Comparison of ENCODE assay signal across 16 cellular contexts in genomic region chr7:99311702-99312101, GRCh38. TPM values are rescaled to one million over a fixed set of nuclear protein-coding genes. Genes with fewer than 3 reads are reported as not detected.
DNase-seq lines count a peak whose midpoint lies in the region; ATAC-seq and TF ChIP-seq lines count a peak whose summit lies in the region.
"Had no signal": no experiment of that assay in that cellular context is flagged by ENCODE, and none has a peak within 500 bp of the region (broad histone marks: within the 10 kb centered on the region; RNA-seq: fewer than 3 reads in every experiment).

No MANE protein-coding gene starts in this region.

- ATAC-seq in GM18517 (IDR thresholded peaks at IDR 0.05; ENCODE audit: unreplicated experiment) (no peak), GM19324 (IDR thresholded peaks at IDR 0.05; ENCODE audit: low FRiP score, unreplicated experiment) (no peak)

- intact Hi-C loops in posterior vena cava (cut with DNase I) = loop anchor here (2.0 to 10.0 kb wide), 3 partner anchors 167 to 274 kb away; partner anchors contain the start of gene SMURF1 (in 1 of the 2)

- H3K4me3 ChIP-seq in epithelial cell of proximal tubule (ENCODE audit: low read depth, low read length) = no peak overlapping the region
- H3K4me3 ChIP-seq: K562 had no signal

- DNase-seq in NOMO-1 treated with DMSO at 0.1 percent for 48 hours (lab: John Stamatoyannopoulos, UW; ENCODE audit: unreplicated experiment) (peak; percentile 13), NOMO-1 treated with dmso at 0.1 percent for 144 hours (lab: John Stamatoyannopoulos, UW; ENCODE audit: unreplicated experiment) (no peak), RPMI7951 (ENCODE audit: low read depth) (peak; percentile 44), epithelial cell of proximal tubule (ENCODE audit: low read depth) (no peak), posterior vena cava (ENCODE audit: low spot score) (peak; percentile 5)
- DNase-seq in stimulated activated CD4-positive, alpha-beta T cell treated with anti-CD3 and anti-CD28 coated beads, Interleukin-12 subunit alpha, Interleukin-12 subunit beta, amount 100 ng/mL, for 4 hours = no peak
- DNase-seq: 8988T, COR-L47, DMS153, NCI-H1048, NCI-H1694, NCI-H69, SIG-M5 had no signal

- TF ChIP-seq CTCF in epithelial cell of proximal tubule (conservative IDR thresholded peaks at IDR 0.05; ENCODE audit: low read depth, low read length) = peak; percentile 36

RNA-seq across cellular contexts. Expression of gene ARPC1A, which starts 14.0 kb away (rescaled TPM):
- total RNA-seq in RPMI7951 (2014; rRNA removed; shearing (Covaris generic)) = 251 and 266 TPM in 2 replicates
- total RNA-seq in epithelial cell of proximal tubule (198 and 233 TPM in 2 replicates), posterior vena cava (10 to 100 TPM; 74.4 to 85.5 TPM)

RNA-seq across cellular contexts. Expression of gene MYH16, which starts 39.1 kb away (rescaled TPM):
- 1.1 and 1.2 TPM in 2 replicates for total RNA-seq in RPMI7951 (2014; rRNA removed; shearing (Covaris generic))
- total RNA-seq in epithelial cell of proximal tubule = 1.0 and 1.4 TPM in 2 replicates
- total RNA-seq in posterior vena cava = not detected
- total RNA-seq: K562 had no signal

Comparison
In these comparisons a context has a peak if more than half of its experiments do, and no peak if none do; other contexts are left out.
1. DNase-seq: peak in NOMO-1 treated with DMSO at 0.1 percent for 48 hours (single experiment), RPMI7951 (single experiment) and posterior vena cava (single experiment); none in NOMO-1 treated with dmso at 0.1 percent for 144 hours (single experiment), epithelial cell of proximal tubule (single experiment) and stimulated activated CD4-positive, alpha-beta T cell treated with anti-CD3 and anti-CD28 coated beads, Interleukin-12 subunit alpha, Interleukin-12 subunit beta, amount 100 ng/mL, for 4 hours (single experiment).